21 cellular contexts compared by ENCODE assay signal in the genomic region with DNA sequence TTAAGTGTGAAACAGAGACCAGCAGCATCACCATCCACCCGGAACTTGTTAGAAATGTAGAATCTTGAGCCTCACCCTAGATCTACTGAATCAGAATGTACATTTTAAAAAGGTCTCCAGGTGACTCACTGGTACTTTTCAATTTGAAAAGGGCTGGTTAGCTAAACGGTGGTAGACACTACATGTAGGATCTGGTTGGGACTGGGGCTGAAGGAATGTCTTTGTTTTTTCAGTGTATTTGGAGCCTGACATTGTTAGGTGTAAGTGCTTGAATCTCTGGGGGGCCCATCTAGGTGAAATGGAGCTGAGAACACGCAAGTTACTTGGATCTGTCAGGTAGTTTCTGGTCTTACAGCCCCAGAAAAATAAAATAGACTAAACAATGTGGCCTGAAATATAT. TPM values are rescaled to one million over a fixed set of nuclear protein-coding genes. Genes with fewer than 3 reads are reported as not detected.
DNase-seq lines count a peak whose midpoint lies in the region; ATAC-seq and TF ChIP-seq lines count a peak whose summit lies in the region.
"Had no signal": no experiment of that assay in that cellular context is flagged by ENCODE, and none has a peak within 500 bp of the region (broad histone marks: within the 10 kb centered on the region; RNA-seq: fewer than 3 reads in every experiment).

No MANE protein-coding gene starts in this region.

- no peak overlapping the region for H3K18ac ChIP-seq in mesendoderm (ENCODE audit: low read length)

- no peaks in the 10 kb centered on the region for H3K36me3 Mint-ChIP-seq in endodermal cell (ENCODE audit: low read depth)
- no peaks in the 10 kb centered on the region for H3K36me3 Mint-ChIP-seq in activated CD4-positive, alpha-beta T cell treated with anti-CD3 and anti-CD28 coated beads for 36 hours (ENCODE audit: low read depth)

- H3K79me1 ChIP-seq in mesendoderm (ENCODE audit: low read length), result no peaks in the 10 kb centered on the region

- H3K4ac ChIP-seq in mesendoderm (ENCODE audit: low read depth, low read length), result no peak overlapping the region

- no peaks in the 10 kb centered on the region for H3K27me3 ChIP-seq in HUES64 (ENCODE audit: insufficient read depth, low read length)
- H3K27me3 ChIP-seq in endodermal cell (ENCODE audit: control insufficient read depth, insufficient read depth, low read length, poor library complexity, severe bottlenecking), result no peaks in the 10 kb centered on the region
- no peaks in the 10 kb centered on the region for H3K27me3 ChIP-seq in mesendoderm (ENCODE audit: insufficient read depth, low read length, poor library complexity)
- H3K27me3 ChIP-seq: tibial artery had no signal

- H3K36me3 ChIP-seq in HUES64 (ENCODE audit: insufficient read depth, low read length) (no peaks in the 10 kb centered on the region), endodermal cell (ENCODE audit: control insufficient read depth, insufficient read depth, low read length) (no peaks in the 10 kb centered on the region), mesendoderm (ENCODE audit: control insufficient read depth, insufficient read depth, low read length) (no peaks in the 10 kb centered on the region)
- H3K36me3 ChIP-seq: tibial artery had no signal

- H3K4me1 ChIP-seq in HUES64 (ENCODE audit: insufficient read depth, low read length) (peaks cover 21% of the 10 kb centered on the region), endodermal cell (ENCODE audit: control insufficient read depth, insufficient read depth, low read length) (peaks cover 3% of the 10 kb centered on the region), mesendoderm (ENCODE audit: control insufficient read depth, low read depth, low read length) (peaks cover 4% of the 10 kb centered on the region)
- H3K4me1 ChIP-seq: tibial artery had no signal

- peak; percentile 15 for DNase-seq in GM12865 (ENCODE audit: low read depth)
- peak; percentile 83 for DNase-seq in endodermal cell
- peak; percentile 75 for DNase-seq in mesendoderm
- DNase-seq in activated CD4-positive, alpha-beta T cell treated with anti-CD3 and anti-CD28 coated beads for 36 hours, result no peak
- DNase-seq in KBM-7, result no peak
- DNase-seq in NCI-H526 treated with DMSO at 0.1 percent for 48 hours (lab: John Stamatoyannopoulos, UW), result no peak
- DNase-seq: activated naive CD4-positive, alpha-beta T cell treated with anti-CD3 and anti-CD28 coated beads, Interleukin-2, amount 50 U/mL, for 16 hours; activated T-cell treated with anti-CD3 and anti-CD28 coated beads, Interleukin-2, amount 50 U/mL, for 72 hours; aorta; CD4-positive, alpha-beta T cell; central memory CD4-positive, alpha-beta T cell; DMS 273 treated with DMSO at 0.1 percent for 48 hours; kidney glomerular epithelial cell; NCI-H1694; retina; stimulated activated CD4-positive, alpha-beta T cell treated with anti-CD3 and anti-CD28 coated beads, Interleukin-2, amount 100 ng/mL, for 48 hours; stimulated activated naive CD4-positive, alpha-beta T cell; T-helper 1 cell; tibial artery had no signal

- intact Hi-C loops in activated CD4-positive, alpha-beta T cell treated with anti-CD3 and anti-CD28 coated beads for 36 hours (cut with DNase I, micrococcal nuclease), result no loop called here

- WGBS in HUES64, result 4% methylated on average over 3 of the region's 3 CpGs
- 13 to 16% methylated on average over 2 to 3 of the region's 3 CpGs for WGBS in endodermal cell (ENCODE audit: insufficient coverage in 1 of 2, insufficient read length in 1 of 2), 2 experiments
- no CpG with 5 or more reads among the region's 3 CpGs for WGBS in mesendoderm (ENCODE audit: extremely low coverage, insufficient coverage, low lambda C conversion rate)

- ATAC-seq in activated CD4-positive, alpha-beta T cell treated with anti-CD3 and anti-CD28 coated beads for 36 hours, result no peak
- ATAC-seq in HG03039 (IDR thresholded peaks at IDR 0.05; ENCODE audit: unreplicated experiment), result no peak
- ATAC-seq: activated T-cell treated with anti-CD3 and anti-CD28 coated beads, Interleukin-2, amount 50 U/mL, for 72 hours had no signal

- H3K23ac ChIP-seq in mesendoderm (ENCODE audit: low read length), result no peak overlapping the region

- H3K4me3 ChIP-seq in GM12865 (ENCODE audit: low read depth, low read length) (no peak overlapping the region), HUES64 (ENCODE audit: low read length) (no peak overlapping the region), endodermal cell (ENCODE audit: low read length) (no peak overlapping the region), mesendoderm (ENCODE audit: low read length) (no peak overlapping the region)
- H3K4me3 ChIP-seq: tibial artery had no signal

- no peak overlapping the region for H2BK120ac ChIP-seq in mesendoderm (ENCODE audit: low read depth, low read length)

- H3K56ac ChIP-seq in mesendoderm (ENCODE audit: low read length), result peak overlapping the region; percentile 30

- H4K5ac ChIP-seq in mesendoderm (ENCODE audit: low read length), result no peak overlapping the region

- H3K27me3 Mint-ChIP-seq in endodermal cell (ENCODE audit: insufficient read depth), result no peaks in the 10 kb centered on the region
- no peaks in the 10 kb centered on the region for H3K27me3 Mint-ChIP-seq in activated CD4-positive, alpha-beta T cell treated with anti-CD3 and anti-CD28 coated beads for 36 hours
- H3K27me3 Mint-ChIP-seq: CD4-positive, alpha-beta T cell had no signal

- peak overlapping the region; percentile 87 for H3K27ac Mint-ChIP-seq in endodermal cell
- H3K27ac Mint-ChIP-seq in activated CD4-positive, alpha-beta T cell treated with anti-CD3 and anti-CD28 coated beads for 36 hours, result no peak overlapping the region
- H3K27ac Mint-ChIP-seq: activated T-cell treated with anti-CD3 and anti-CD28 coated beads, Interleukin-2, amount 50 U/mL, for 72 hours; CD4-positive, alpha-beta T cell had no signal

- POLR2A ChIA-PET in activated CD4-positive, alpha-beta T cell treated with anti-CD3 and anti-CD28 coated beads for 36 hours (lab: Charles Lee), result no interaction called here

- no peak overlapping the region for H2AK5ac ChIP-seq in mesendoderm (ENCODE audit: low read length)

- H3K4me2 ChIP-seq in mesendoderm (ENCODE audit: low read length), result no peak overlapping the region

- no peaks in the 10 kb centered on the region for H3K9me3 Mint-ChIP-seq in endodermal cell
- H3K9me3 Mint-ChIP-seq in activated CD4-positive, alpha-beta T cell treated with anti-CD3 and anti-CD28 coated beads for 36 hours (ENCODE audit: low read depth), result no peaks in the 10 kb centered on the region
- H3K9me3 Mint-ChIP-seq: activated T-cell treated with anti-CD3 and anti-CD28 coated beads, Interleukin-2, amount 50 U/mL, for 72 hours; CD4-positive, alpha-beta T cell had no signal

- H3K4me1 Mint-ChIP-seq in endodermal cell, result peaks cover 11% of the 10 kb centered on the region
- H3K4me1 Mint-ChIP-seq in activated CD4-positive, alpha-beta T cell treated with anti-CD3 and anti-CD28 coated beads for 36 hours, result peaks cover 4% of the 10 kb centered on the region

- H2BK5ac ChIP-seq in mesendoderm (ENCODE audit: low read length), result no peak overlapping the region

- H3K4me3 Mint-ChIP-seq in endodermal cell, result no peak overlapping the region
- no peak overlapping the region for H3K4me3 Mint-ChIP-seq in activated CD4-positive, alpha-beta T cell treated with anti-CD3 and anti-CD28 coated beads for 36 hours
- H3K4me3 Mint-ChIP-seq: activated T-cell treated with anti-CD3 and anti-CD28 coated beads, Interleukin-2, amount 50 U/mL, for 72 hours; CD4-positive, alpha-beta T cell had no signal

- CTCF ChIA-PET in activated CD4-positive, alpha-beta T cell treated with anti-CD3 and anti-CD28 coated beads for 36 hours (lab: Charles Lee), result interaction anchor here (1.0 kb wide), 1 partner anchor 12 kb away, joined by 3 read pairs; no protein-coding TSS in a partner anchor

- in situ Hi-C loops in KBM-7 (cut with MboI; ENCODE audit: low pct_unique_long_range_greater_than_20kb, low sequenced_read_pairs), result no loop called here

- H3K79me2 ChIP-seq in mesendoderm (ENCODE audit: control insufficient read depth, insufficient read depth, low read length), result no peaks in the 10 kb centered on the region

- H3K9ac ChIP-seq in HUES64 (ENCODE audit: low read depth, low read length) (peak overlapping the region; percentile 58), endodermal cell (ENCODE audit: extremely low read depth, low read length, poor library complexity, severe bottlenecking) (peak overlapping the region; percentile 37), mesendoderm (ENCODE audit: low read length) (no peak overlapping the region)

- no peak overlapping the region for H4K8ac ChIP-seq in mesendoderm (ENCODE audit: low read depth, low read length)

- TF ChIP-seq CTCF in GM12865 (IDR thresholded peaks at IDR 0.05; ENCODE audit: insufficient read depth, low read depth, low read length, missing control alignments) (no peak), endodermal cell (conservative IDR thresholded peaks at IDR 0.05) (no peak)

- no peak overlapping the region for H2BK15ac ChIP-seq in mesendoderm (replicated peaks; ENCODE audit: low read depth)

- H3K27ac ChIP-seq in HUES64 (ENCODE audit: low read depth, low read length), result peak overlapping the region; percentile 91
- no peak overlapping the region for H3K27ac ChIP-seq in endodermal cell (ENCODE audit: low read depth, low read length)
- H3K27ac ChIP-seq in mesendoderm (ENCODE audit: low read depth, low read length), result no peak overlapping the region
- H3K27ac ChIP-seq: tibial artery had no signal

- H3K9me3 ChIP-seq in HUES64 (ENCODE audit: insufficient read depth, low read depth, low read length) (no peaks in the 10 kb centered on the region), endodermal cell (ENCODE audit: control insufficient read depth, low read length) (no peaks in the 10 kb centered on the region)
- H3K9me3 ChIP-seq: tibial artery had no signal

RNA-seq across cellular contexts. Expression of gene XPO1, which starts 44.0 kb away (rescaled TPM):
- 214 TPM for polyA plus RNA-seq in HUES64 (2013, experiment 1 of 2)
- polyA plus RNA-seq in HUES64 (2013, experiment 2 of 2), result 231 TPM
- total RNA-seq in endodermal cell, result 100 to 1,000 TPM; 264 to 315 TPM
- polyA plus RNA-seq in endodermal cell (2013, experiment 1 of 2), result 236 TPM
- polyA plus RNA-seq in endodermal cell (2013, experiment 2 of 2), result 213 TPM
- 155 TPM for polyA plus RNA-seq in mesendoderm (2013, experiment 1 of 2)
- 153 TPM for polyA plus RNA-seq in mesendoderm (2013, experiment 2 of 2)
- total RNA-seq in activated CD4-positive, alpha-beta T cell treated with anti-CD3 and anti-CD28 coated beads for 36 hours, result 100 to 1,000 TPM; 187 to 214 TPM

Comparison
In these comparisons a context has a peak if more than half of its experiments do, and no peak if none do; other contexts are left out.
1. DNase-seq: peak in GM12865 (single experiment), endodermal cell (single experiment) and mesendoderm (single experiment); none in activated CD4-positive, alpha-beta T cell treated with anti-CD3 and anti-CD28 coated beads for 36 hours (single experiment), KBM-7 (single experiment) and NCI-H526 treated with DMSO at 0.1 percent for 48 hours (single experiment).